19 cellular contexts compared by ENCODE assay signal in the genomic region with DNA sequence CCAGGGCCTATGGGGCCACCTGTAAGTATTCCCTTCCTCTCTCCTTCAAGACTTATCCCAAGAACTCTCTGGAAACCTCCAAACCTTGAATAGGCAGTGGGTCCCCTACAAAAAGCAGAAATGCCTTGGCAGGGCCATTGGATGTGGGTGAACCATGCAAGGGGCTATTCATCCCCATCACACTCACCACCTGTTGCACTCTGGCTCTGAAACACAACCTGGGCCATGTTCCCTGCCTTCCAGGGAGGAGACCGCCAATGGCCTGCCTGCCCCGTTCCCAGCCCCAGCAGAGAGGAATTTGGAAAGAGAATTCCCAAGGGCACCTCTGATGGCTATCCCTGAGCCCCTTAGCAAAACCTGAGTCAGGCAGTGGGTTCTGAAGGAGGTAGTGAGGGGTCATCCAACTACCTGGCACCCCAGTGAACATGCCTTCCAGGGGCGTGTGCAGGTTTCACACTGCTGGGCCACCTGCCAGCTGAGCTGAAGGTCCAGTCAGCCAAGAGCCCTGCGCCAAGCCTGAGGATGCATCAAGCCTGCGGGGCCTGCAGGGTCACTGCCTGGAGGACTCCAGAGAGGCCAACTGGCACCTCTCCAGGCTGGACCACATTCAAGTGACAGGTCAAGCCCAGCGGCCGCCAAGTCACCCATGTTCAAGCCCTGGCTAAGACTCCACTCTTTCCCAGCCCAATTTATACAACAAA.
DNase-seq lines count a peak whose midpoint lies in the region; ATAC-seq and TF ChIP-seq lines count a peak whose summit lies in the region.
"Had no signal": no experiment of that assay in that cellular context is flagged by ENCODE, and none has a peak within 500 bp of the region (broad histone marks: within the 10 kb centered on the region; RNA-seq: fewer than 3 reads in every experiment).

No MANE protein-coding gene starts in this region.

- H3K9me3 ChIP-seq in lower lobe of right lung (no peaks in the 10 kb centered on the region), thoracic aorta (no peaks in the 10 kb centered on the region)
- H3K9me3 ChIP-seq: breast epithelium had no signal

- ATAC-seq in lower lobe of right lung (peak; percentile 39 to 68), thoracic aorta (ENCODE audit: insufficient number of reproducible peaks, low FRiP score, low read depth) (no peak), GM19463 (IDR thresholded peaks at IDR 0.05; ENCODE audit: unreplicated experiment) (no peak), HG02840 (IDR thresholded peaks at IDR 0.05; ENCODE audit: low FRiP score, unreplicated experiment) (no peak)
- ATAC-seq: foreskin keratinocyte, K562 had no signal

- no peak overlapping the region for H3K4me3 ChIP-seq in lower lobe of right lung
- no peak overlapping the region for H3K4me3 ChIP-seq in thoracic aorta
- H3K4me3 ChIP-seq: breast epithelium, K562 had no signal

- H3K4me1 ChIP-seq in lower lobe of right lung (no peaks in the 10 kb centered on the region), thoracic aorta (ENCODE audit: control insufficient read depth in 1 of 2, low read depth in 2 of 2) (peaks cover 3 to 25% of the 10 kb centered on the region in 2 donors)
- H3K4me1 ChIP-seq: foreskin keratinocyte had no signal

- TF ChIP-seq CTCF in lower lobe of right lung (IDR thresholded peaks at IDR 0.05), result no peak
- TF ChIP-seq CTCF in thoracic aorta (IDR thresholded peaks at IDR 0.05), result no peak

- H3K27ac ChIP-seq in lower lobe of right lung (no peak overlapping the region), thoracic aorta (no peak overlapping the region)
- H3K27ac ChIP-seq: breast epithelium, foreskin keratinocyte had no signal

- H3K36me3 ChIP-seq in lower lobe of right lung, result no peaks in the 10 kb centered on the region
- H3K36me3 ChIP-seq in thoracic aorta, result no peaks in the 10 kb centered on the region
- H3K36me3 ChIP-seq: breast epithelium had no signal

- peak; percentile 20 for DNase-seq in M059J (ENCODE audit: low read depth)
- DNase-seq in astrocyte of the hippocampus (ENCODE audit: low read depth, low spot score), result peak; percentile 19
- peak; percentile 74 for DNase-seq in lower lobe of right lung
- peak; percentile 30 for DNase-seq in thoracic aorta (ENCODE audit: low spot score)
- no peak for DNase-seq in globus pallidus (ENCODE audit: low spot score)
- DNase-seq: activated B cell treated with CpG ODN at 0.5 μM for 24 hours; activated CD4-positive, alpha-beta memory T cell treated with anti-CD3 and anti-CD28 coated beads for 36 hours; activated gamma-delta T cell; CD4-positive, alpha-beta memory T cell; foreskin keratinocyte; GOT3; MV-4-11; NCI-H187; NCI-H748 treated with DMSO at 0.1 percent for 48 hours; stimulated activated CD8-positive, alpha-beta memory T cell treated with anti-CD3 and anti-CD28 coated beads, Interleukin-4, amount 100 ng/mL, for 48 hours had no signal

- intact Hi-C loops in lower lobe of right lung (cut with DNase I), result no loop called here

- H3K27me3 ChIP-seq in lower lobe of right lung (ENCODE audit: low read depth) (no peaks in the 10 kb centered on the region), thoracic aorta (replicated peaks; ENCODE audit: insufficient read depth) (no peaks in the 10 kb centered on the region)
- H3K27me3 ChIP-seq: breast epithelium, foreskin keratinocyte had no signal

Comparison
In these comparisons a context has a peak if more than half of its experiments do, and no peak if none do; other contexts are left out.
1. ATAC-seq: peak in lower lobe of right lung (2 of 2); none in thoracic aorta (single experiment), GM19463 (single experiment) and HG02840 (single experiment).